Comparison of ENCODE assay signal across 25 cellular contexts in the genomic region with DNA sequence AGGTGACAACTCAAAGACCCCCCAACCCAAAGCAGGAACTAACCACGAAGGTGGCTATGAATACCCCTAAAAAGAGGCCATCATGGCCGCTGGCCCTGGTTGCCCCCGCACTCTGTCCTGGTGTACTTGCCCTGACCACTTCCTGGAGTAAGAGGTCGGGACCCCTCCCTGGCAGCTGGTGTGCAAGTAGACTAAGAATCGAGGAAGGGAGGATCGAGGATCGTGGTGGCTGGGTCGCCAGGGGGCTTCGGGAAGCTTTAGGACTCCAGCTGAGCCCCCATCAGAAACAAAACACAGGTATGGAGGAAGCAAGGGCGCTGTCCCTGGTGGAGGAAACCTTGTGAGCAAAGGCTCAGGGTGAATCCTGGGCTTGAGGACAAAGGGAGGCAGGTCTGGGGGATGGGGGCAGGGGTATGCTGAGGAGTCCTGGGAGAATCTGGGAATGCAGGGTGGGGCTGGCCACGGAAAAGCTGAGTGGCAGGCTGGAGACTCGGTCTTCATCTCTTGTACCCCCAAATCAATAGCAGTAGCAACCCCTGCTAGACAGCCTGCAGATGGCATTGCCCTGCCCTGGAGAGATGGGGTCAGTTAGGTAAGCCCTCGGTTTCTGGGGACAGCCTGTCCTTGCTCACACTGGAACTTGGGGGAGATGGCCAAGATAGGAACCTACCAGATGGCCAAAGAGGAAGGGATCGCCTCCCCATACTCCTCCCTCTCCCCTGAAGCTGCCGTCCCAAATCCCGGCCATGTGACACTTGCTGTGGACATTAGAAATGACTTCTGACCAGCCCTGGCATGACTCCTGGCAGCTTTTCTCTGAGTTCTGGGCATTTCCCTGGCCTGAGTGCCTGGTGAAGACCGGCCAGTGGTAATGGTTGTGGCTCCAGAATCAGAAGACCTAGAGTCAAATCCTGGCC.
"Had no signal": no experiment of that assay in that cellular context is flagged by ENCODE, and none has a peak within 500 bp of the region (broad histone marks: within the 10 kb centered on the region; RNA-seq: fewer than 3 reads in every experiment).

No MANE protein-coding gene starts in this region.

- H3K36me3 ChIP-seq: brain microvascular endothelial cell, left lung, tibial nerve, vagina had no signal

- H3K9me3 ChIP-seq: left lung, tibial nerve, vagina had no signal

- H3K27me3 ChIP-seq: vagina had no signal

- DNase-seq: activated CD4-positive, alpha-beta T cell treated with anti-CD3 and anti-CD28 coated beads for 48 hours; activated CD8-positive, alpha-beta memory T cell treated with anti-CD3 and anti-CD28 coated beads, Interleukin-2, amount 50 U/mL, for 4 hours; activated effector memory CD4-positive, alpha-beta T cell treated with anti-CD3 and anti-CD28 coated beads, Interleukin-2, amount 50 U/mL, for 16 hours; activated naive CD8-positive, alpha-beta T cell treated with anti-CD3 and anti-CD28 coated beads, Interleukin-2, amount 10 ng/mL, durations not matched to agents 7 days and 5 days; activated T-cell treated with anti-CD3 and anti-CD28 coated beads, Interleukin-2, amount 50 U/mL, for 48 hours; anterior cingulate cortex; brain microvascular endothelial cell; cortex of kidney; effector memory CD4-positive, alpha-beta T cell; head of caudate nucleus; islet precursor cell; left lung; mammary epithelial cell; natural killer cell; nucleus accumbens; stimulated activated CD4-positive, alpha-beta T cell treated with anti-CD3 and anti-CD28 coated beads, Interleukin-15, amount 100 ng/mL, for 24 hours; stimulated activated CD4-positive, alpha-beta T cell treated with anti-CD3 and anti-CD28 coated beads, Interleukin-4, amount 100 ng/mL, for 1 hour; stimulated activated naive CD4-positive, alpha-beta T cell treated with Interleukin-2 at 50 U/mL for 16 hours; substantia nigra had no signal

- H3K4me1 Mint-ChIP-seq: natural killer cell had no signal

- ATAC-seq: activated CD8-positive, alpha-beta T cell treated with anti-CD3 and anti-CD28 coated beads, Interleukin-2, amount 10 ng/mL, durations not matched to agents 7 days and 5 days; left lung; natural killer cell had no signal

- H3K27ac Mint-ChIP-seq: activated CD8-positive, alpha-beta T cell treated with anti-CD3 and anti-CD28 coated beads, Interleukin-2, amount 10 ng/mL, durations not matched to agents 7 days and 5 days; activated naive CD8-positive, alpha-beta T cell treated with anti-CD3 and anti-CD28 coated beads, Interleukin-2, amount 10 ng/mL, durations not matched to agents 7 days and 5 days; natural killer cell had no signal

- H3K9me3 Mint-ChIP-seq: activated naive CD8-positive, alpha-beta T cell treated with anti-CD3 and anti-CD28 coated beads, Interleukin-2, amount 10 ng/mL, durations not matched to agents 7 days and 5 days; natural killer cell had no signal

- H3K4me3 ChIP-seq: left lung, skin epidermis, tibial nerve, vagina had no signal

- H3K36me3 Mint-ChIP-seq: activated naive CD8-positive, alpha-beta T cell treated with anti-CD3 and anti-CD28 coated beads, Interleukin-2, amount 10 ng/mL, durations not matched to agents 7 days and 5 days; natural killer cell had no signal

- H3K4me3 Mint-ChIP-seq: activated CD8-positive, alpha-beta T cell treated with anti-CD3 and anti-CD28 coated beads, Interleukin-2, amount 10 ng/mL, durations not matched to agents 7 days and 5 days; activated naive CD8-positive, alpha-beta T cell treated with anti-CD3 and anti-CD28 coated beads, Interleukin-2, amount 10 ng/mL, durations not matched to agents 7 days and 5 days; natural killer cell had no signal

- H3K27ac ChIP-seq: brain microvascular endothelial cell, epithelial cell of prostate, left lung, skin epidermis, tibial nerve, vagina had no signal

- FAIRE-seq: frontal cortex had no signal

- H3K4me1 ChIP-seq: left lung had no signal
